Comparison of ENCODE assay signal across 9 cellular contexts in the genomic region with DNA sequence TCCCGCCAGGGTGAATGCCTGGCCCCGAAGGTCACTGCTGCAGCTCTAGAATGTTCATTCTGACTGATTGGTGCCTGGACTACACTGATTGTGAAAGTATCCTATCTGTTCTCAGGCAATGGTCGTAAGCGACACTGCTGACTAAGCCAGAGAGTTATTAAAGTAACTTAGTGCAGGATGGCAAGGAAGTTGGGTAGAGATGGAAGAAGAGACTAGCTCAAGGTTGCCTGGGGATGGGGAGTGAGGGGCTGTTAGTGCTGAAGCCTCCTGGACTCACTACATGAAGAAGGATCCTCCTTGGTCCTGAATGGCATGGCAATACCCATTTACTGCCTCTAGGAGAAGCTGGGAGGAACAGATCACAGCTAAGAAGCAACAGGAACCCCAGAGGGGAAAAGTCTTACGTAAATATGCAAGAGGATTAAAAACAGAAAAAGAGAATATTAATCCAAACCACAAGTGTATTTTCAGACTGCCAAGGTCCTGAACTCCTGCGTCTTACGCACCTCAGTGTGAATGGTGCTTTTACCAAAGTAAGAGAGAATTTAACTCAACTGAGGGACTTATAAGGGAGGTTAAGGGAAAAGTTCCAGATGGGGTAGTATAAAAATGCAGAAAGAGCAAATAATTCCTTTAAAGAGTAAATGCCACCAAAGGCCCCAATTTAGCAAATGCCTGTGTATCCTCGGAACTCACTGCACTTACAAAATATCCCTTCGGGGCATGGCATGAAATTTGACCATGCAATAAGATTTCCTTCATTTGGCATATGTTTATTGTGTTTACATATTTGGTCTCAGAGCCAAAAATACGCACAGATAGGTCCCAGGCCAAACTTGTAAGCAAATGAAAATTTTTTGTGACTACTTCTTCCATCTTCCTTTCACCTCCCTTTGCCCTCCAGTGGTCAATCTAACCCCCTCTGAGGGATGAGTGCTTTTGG.
DNase-seq lines count a peak whose midpoint lies in the region; ATAC-seq and TF ChIP-seq lines count a peak whose summit lies in the region.
"Had no signal": no experiment of that assay in that cellular context is flagged by ENCODE, and none has a peak within 500 bp of the region (broad histone marks: within the 10 kb centered on the region; RNA-seq: fewer than 3 reads in every experiment).

No MANE protein-coding gene starts in this region.

- H3K4me1 Mint-ChIP-seq in HFFc6 (ENCODE audit: low read depth), result peaks cover 36% of the 10 kb centered on the region
- H3K4me1 Mint-ChIP-seq in activated T-helper 17 cell treated with anti-CD3 and anti-CD28 coated beads, Interleukin-2, amount 50 U/mL, for 72 hours, result peaks cover 4% of the 10 kb centered on the region
- H3K4me1 Mint-ChIP-seq in activated CD8-positive, alpha-beta T cell treated with anti-CD3 and anti-CD28 coated beads, Interleukin-2, amount 10 ng/mL, durations not matched to agents 7 days and 5 days (ENCODE audit: low read depth), result no peaks in the 10 kb centered on the region

- peak; percentile 40 for ATAC-seq in activated T-helper 17 cell treated with anti-CD3 and anti-CD28 coated beads, Interleukin-2, amount 50 U/mL, for 72 hours (replicated peaks)
- ATAC-seq in HG03025 (IDR thresholded peaks at IDR 0.05; ENCODE audit: low FRiP score, unreplicated experiment) (no peak), GM19455 (IDR thresholded peaks at IDR 0.05; ENCODE audit: unreplicated experiment) (no peak), GM18870 (IDR thresholded peaks at IDR 0.05; ENCODE audit: unreplicated experiment) (no peak)
- ATAC-seq in activated CD8-positive, alpha-beta T cell treated with anti-CD3 and anti-CD28 coated beads, Interleukin-2, amount 10 ng/mL, durations not matched to agents 7 days and 5 days, result no peak

- peaks cover 7% of the 10 kb centered on the region for H3K27me3 Mint-ChIP-seq in HFFc6 (ENCODE audit: insufficient read depth)
- peaks cover 10% of the 10 kb centered on the region for H3K27me3 Mint-ChIP-seq in activated T-helper 17 cell treated with anti-CD3 and anti-CD28 coated beads, Interleukin-2, amount 50 U/mL, for 72 hours
- H3K27me3 Mint-ChIP-seq in activated CD8-positive, alpha-beta T cell treated with anti-CD3 and anti-CD28 coated beads, Interleukin-2, amount 10 ng/mL, durations not matched to agents 7 days and 5 days (ENCODE audit: low read depth), result peaks cover under 1% of the 10 kb centered on the region

- H3K27me3 ChIP-seq in kidney epithelial cell (ENCODE audit: control insufficient read depth, insufficient read depth, low read length), result no peaks in the 10 kb centered on the region

- peak; percentile 85 to 92 for DNase-seq in AML-193 (lab: John Stamatoyannopoulos, UW)
- peak; percentile 85 for DNase-seq in HFFc6
- DNase-seq in kidney epithelial cell (ENCODE audit: low read depth), result no peak
- DNase-seq in activated CD8-positive, alpha-beta T cell treated with anti-CD3 and anti-CD28 coated beads, Interleukin-2, amount 10 ng/mL, durations not matched to agents 7 days and 5 days, result no peak
- DNase-seq: NCI-H2171 treated with DMSO at 0.1 percent for 48 hours had no signal

- peak overlapping the region; percentile 27; the same call in 1 of the 2 replicates for H3K4me3 Mint-ChIP-seq in HFFc6
- no peak overlapping the region for H3K4me3 Mint-ChIP-seq in activated T-helper 17 cell treated with anti-CD3 and anti-CD28 coated beads, Interleukin-2, amount 50 U/mL, for 72 hours
- no peak overlapping the region for H3K4me3 Mint-ChIP-seq in activated CD8-positive, alpha-beta T cell treated with anti-CD3 and anti-CD28 coated beads, Interleukin-2, amount 10 ng/mL, durations not matched to agents 7 days and 5 days

- peak; percentile 69 for TF ChIP-seq CTCF in HFFc6 (IDR thresholded peaks at IDR 0.05)
- TF ChIP-seq CTCF in kidney epithelial cell (IDR thresholded peaks at IDR 0.05; ENCODE audit: insufficient read depth, low read length, poor library complexity, severe bottlenecking), result peak; percentile 12

- no peaks in the 10 kb centered on the region for H3K36me3 Mint-ChIP-seq in HFFc6 (ENCODE audit: low read depth)
- H3K36me3 Mint-ChIP-seq in activated T-helper 17 cell treated with anti-CD3 and anti-CD28 coated beads, Interleukin-2, amount 50 U/mL, for 72 hours (ENCODE audit: low read depth), result no peaks in the 10 kb centered on the region
- no peaks in the 10 kb centered on the region for H3K36me3 Mint-ChIP-seq in activated CD8-positive, alpha-beta T cell treated with anti-CD3 and anti-CD28 coated beads, Interleukin-2, amount 10 ng/mL, durations not matched to agents 7 days and 5 days (ENCODE audit: low read depth)

- POLR2A ChIA-PET in activated CD8-positive, alpha-beta T cell treated with anti-CD3 and anti-CD28 coated beads, Interleukin-2, amount 10 ng/mL, durations not matched to agents 7 days and 5 days (lab: Charles Lee), result interaction anchor here (0.6 kb wide), 1 partner anchor 119 kb away, joined by 5 read pairs; no protein-coding TSS in a partner anchor

- CTCF ChIA-PET in activated CD8-positive, alpha-beta T cell treated with anti-CD3 and anti-CD28 coated beads, Interleukin-2, amount 10 ng/mL, durations not matched to agents 7 days and 5 days (lab: Charles Lee), result no interaction called here

- H3K27ac Mint-ChIP-seq in HFFc6, result 0 out of 2 replicates have a peak overlapping the region, but pooled peaks have one; percentile 1
- no peak overlapping the region for H3K27ac Mint-ChIP-seq in activated T-helper 17 cell treated with anti-CD3 and anti-CD28 coated beads, Interleukin-2, amount 50 U/mL, for 72 hours
- H3K27ac Mint-ChIP-seq in activated CD8-positive, alpha-beta T cell treated with anti-CD3 and anti-CD28 coated beads, Interleukin-2, amount 10 ng/mL, durations not matched to agents 7 days and 5 days, result no peak overlapping the region

- H3K36me3 ChIP-seq in kidney epithelial cell (ENCODE audit: control insufficient read depth, insufficient read depth, low read length), result no peaks in the 10 kb centered on the region

- no peaks in the 10 kb centered on the region for H3K9me3 Mint-ChIP-seq in HFFc6
- no peaks in the 10 kb centered on the region for H3K9me3 Mint-ChIP-seq in activated T-helper 17 cell treated with anti-CD3 and anti-CD28 coated beads, Interleukin-2, amount 50 U/mL, for 72 hours
- no peaks in the 10 kb centered on the region for H3K9me3 Mint-ChIP-seq in activated CD8-positive, alpha-beta T cell treated with anti-CD3 and anti-CD28 coated beads, Interleukin-2, amount 10 ng/mL, durations not matched to agents 7 days and 5 days (ENCODE audit: insufficient read depth)

- H3K4me3 ChIP-seq in kidney epithelial cell (ENCODE audit: low read depth, low read length), result no peak overlapping the region

Comparison
In these comparisons a context has a peak if more than half of its experiments do, and no peak if none do; other contexts are left out.
1. DNase-seq: peak in AML-193 (2 of 2) and HFFc6 (single experiment); none in kidney epithelial cell (single experiment) and activated CD8-positive, alpha-beta T cell treated with anti-CD3 and anti-CD28 coated beads, Interleukin-2, amount 10 ng/mL, durations not matched to agents 7 days and 5 days (single experiment).